8 cellular contexts compared by ENCODE assay signal in genomic region chr3:52062499-52062898, GRCh38. TPM values are rescaled to one million over a fixed set of nuclear protein-coding genes. Genes with fewer than 3 reads are reported as not detected.
DNase-seq lines count a peak whose midpoint lies in the region; ATAC-seq and TF ChIP-seq lines count a peak whose summit lies in the region.

No MANE protein-coding gene starts in this region.

- TF ChIP-seq CTCF in natural killer cell (IDR thresholded peaks at IDR 0.05) (no peak), PC-9 (conservative IDR thresholded peaks at IDR 0.05) (no peak), fibroblast of lung (conservative IDR thresholded peaks at IDR 0.05 in 1 of 2, IDR thresholded peaks at IDR 0.05 in 1 of 2; ENCODE audit: low read depth in 1 of 2, low read length in 2 of 2) (no peak), A673 (conservative IDR thresholded peaks at IDR 0.05; ENCODE audit: low read depth, low read length) (no peak)

- H3K9me3 ChIP-seq in PC-9 (ENCODE audit: insufficient read depth, low read depth) (no peaks in the 10 kb centered on the region), fibroblast of lung (ENCODE audit: control insufficient read depth, insufficient read depth, low read depth, low read length) (no peaks in the 10 kb centered on the region), aorta (ENCODE audit: control insufficient read depth, low read length) (no peaks in the 10 kb centered on the region), A673 (ENCODE audit: low read depth, low read length, poor library complexity, severe bottlenecking) (no peaks in the 10 kb centered on the region)

- H2AFZ ChIP-seq in PC-9 = no peak overlapping the region
- H2AFZ ChIP-seq in fibroblast of lung (ENCODE audit: low read length) = no peak overlapping the region

- WGBS in aorta, 2 donors = 73 to 75% methylated on average over 5 of the region's 5 CpGs

- H3K79me2 ChIP-seq in PC-9 (ENCODE audit: low read depth) = no peaks in the 10 kb centered on the region
- no peaks in the 10 kb centered on the region for H3K79me2 ChIP-seq in fibroblast of lung (ENCODE audit: control insufficient read depth, insufficient read depth, low read length)

- DNase-seq in natural killer cell (no peak), PC-9 (peak; percentile 81 to 84), fibroblast of lung (ENCODE audit: low read depth in 2 of 2) (peak; percentile 79 to 89), aorta (peak; percentile 79 to 85), DMS114 treated with DMSO at 0.1 percent for 48 hours (lab: John Stamatoyannopoulos, UW; ENCODE audit: unreplicated experiment) (no peak), A673 (ENCODE audit: low spot score) (no peak)
- no peak for DNase-seq in natural killer cell treated with Interleukin-12 subunit alpha and Interleukin-12 subunit beta and Interleukin-15 and Interleukin-18, amount 100 ng/mL, for 72 hours (ENCODE audit: low spot score)
- DNase-seq in activated CD8-positive, alpha-beta T cell treated with anti-CD3 and anti-CD28 coated beads, Interleukin-2, amount 10 ng/mL, durations not matched to agents 7 days and 5 days = no peak

- H3K9ac ChIP-seq in fibroblast of lung (ENCODE audit: insufficient read depth, low read length) = no peak overlapping the region

- H3K4me1 ChIP-seq in PC-9 (replicated peaks; ENCODE audit: insufficient read depth) (peaks cover 6% of the 10 kb centered on the region; the same call in 1 of the 2 replicates), fibroblast of lung (ENCODE audit: control insufficient read depth, extremely low read depth, insufficient read depth, low read length) (peaks cover 11% of the 10 kb centered on the region), aorta (ENCODE audit: control insufficient read depth in 1 of 2, insufficient read depth in 2 of 2, low read length in 2 of 2) (no peaks in the 10 kb centered on the region), A673 (ENCODE audit: insufficient read depth, low read length, poor library complexity, severe bottlenecking) (no peaks in the 10 kb centered on the region)

- no peak overlapping the region for H3K27ac Mint-ChIP-seq in natural killer cell
- H3K27ac Mint-ChIP-seq in natural killer cell treated with Interleukin-12 subunit alpha and Interleukin-12 subunit beta and Interleukin-15 and Interleukin-18, amount 100 ng/mL, for 72 hours = no peak overlapping the region
- no peak overlapping the region for H3K27ac Mint-ChIP-seq in activated CD8-positive, alpha-beta T cell treated with anti-CD3 and anti-CD28 coated beads, Interleukin-2, amount 10 ng/mL, durations not matched to agents 7 days and 5 days

- H3K36me3 Mint-ChIP-seq in natural killer cell = no peaks in the 10 kb centered on the region
- H3K36me3 Mint-ChIP-seq in natural killer cell treated with Interleukin-12 subunit alpha and Interleukin-12 subunit beta and Interleukin-15 and Interleukin-18, amount 100 ng/mL, for 72 hours = no peaks in the 10 kb centered on the region
- no peaks in the 10 kb centered on the region for H3K36me3 Mint-ChIP-seq in activated CD8-positive, alpha-beta T cell treated with anti-CD3 and anti-CD28 coated beads, Interleukin-2, amount 10 ng/mL, durations not matched to agents 7 days and 5 days (ENCODE audit: low read depth)

- H3K36me3 ChIP-seq in PC-9 (ENCODE audit: low read depth) = no peaks in the 10 kb centered on the region
- H3K36me3 ChIP-seq in fibroblast of lung (ENCODE audit: control insufficient read depth, insufficient read depth, low read length) = no peaks in the 10 kb centered on the region
- no peaks in the 10 kb centered on the region for H3K36me3 ChIP-seq in aorta (ENCODE audit: control insufficient read depth in 1 of 2, insufficient read depth in 2 of 2, low read length in 1 of 2)
- H3K36me3 ChIP-seq in A673 (ENCODE audit: insufficient read depth, low read length, poor library complexity, severe bottlenecking) = no peaks in the 10 kb centered on the region

- no peaks in the 10 kb centered on the region; the same call in 1 of the 2 replicates for H3F3A ChIP-seq in PC-9 (ENCODE audit: insufficient read depth, low read depth)

- H3K9me3 Mint-ChIP-seq in natural killer cell = no peaks in the 10 kb centered on the region
- no peaks in the 10 kb centered on the region for H3K9me3 Mint-ChIP-seq in natural killer cell treated with Interleukin-12 subunit alpha and Interleukin-12 subunit beta and Interleukin-15 and Interleukin-18, amount 100 ng/mL, for 72 hours
- H3K9me3 Mint-ChIP-seq in activated CD8-positive, alpha-beta T cell treated with anti-CD3 and anti-CD28 coated beads, Interleukin-2, amount 10 ng/mL, durations not matched to agents 7 days and 5 days (ENCODE audit: insufficient read depth) = no peaks in the 10 kb centered on the region

- intact Hi-C loops in natural killer cell (cut with micrococcal nuclease) = no loop called here
- intact Hi-C loops in PC-9 (cut with micrococcal nuclease; ENCODE audit: unreplicated experiment) = no loop called here
- intact Hi-C loops in aorta (cut with DNase I) = no loop called here
- intact Hi-C loops in A673 (cut with micrococcal nuclease; ENCODE audit: unreplicated experiment) = no loop called here

- CTCF ChIA-PET in PC-9 (lab: Charles Lee) (no interaction called here), A673 (lab: Charles Lee) (no interaction called here)
- CTCF ChIA-PET in activated CD8-positive, alpha-beta T cell treated with anti-CD3 and anti-CD28 coated beads, Interleukin-2, amount 10 ng/mL, durations not matched to agents 7 days and 5 days (lab: Charles Lee) = interaction anchor here (1.6 kb wide), 1 partner anchor 10 kb away, joined by 4 read pairs; no protein-coding TSS in a partner anchor

- BruUV-seq in PC-9 (replicated peaks; lab: Mats Ljungman, UMichigan) (no TSS peak), A673 (replicated peaks; lab: Mats Ljungman, UMichigan) (no TSS peak)

- POLR2A ChIA-PET in PC-9 (lab: Charles Lee; ENCODE audit: unreplicated experiment) = no interaction called here
- POLR2A ChIA-PET in activated CD8-positive, alpha-beta T cell treated with anti-CD3 and anti-CD28 coated beads, Interleukin-2, amount 10 ng/mL, durations not matched to agents 7 days and 5 days (lab: Charles Lee) = interaction anchor here (0.7 kb wide), 1 partner anchor 10 kb away, joined by 3 read pairs; no protein-coding TSS in a partner anchor
- POLR2A ChIA-PET in A673 (lab: Charles Lee; ENCODE audit: low non-redundant PET) = no interaction called here

- H3K9me2 ChIP-seq in PC-9 (ENCODE audit: insufficient read depth) = no peaks in the 10 kb centered on the region

- no peaks in the 10 kb centered on the region for H3K4me1 Mint-ChIP-seq in natural killer cell
- H3K4me1 Mint-ChIP-seq in natural killer cell treated with Interleukin-12 subunit alpha and Interleukin-12 subunit beta and Interleukin-15 and Interleukin-18, amount 100 ng/mL, for 72 hours (ENCODE audit: low read depth in 2 of 2) = peaks cover 0 to 3% of the 10 kb centered on the region in 2 donors
- peaks cover 9% of the 10 kb centered on the region for H3K4me1 Mint-ChIP-seq in activated CD8-positive, alpha-beta T cell treated with anti-CD3 and anti-CD28 coated beads, Interleukin-2, amount 10 ng/mL, durations not matched to agents 7 days and 5 days (ENCODE audit: low read depth)

- peaks cover 0 to 2% of the 10 kb centered on the region in 2 donors for H3K27me3 Mint-ChIP-seq in natural killer cell (ENCODE audit: low read depth in 2 of 2)
- H3K27me3 Mint-ChIP-seq in natural killer cell treated with Interleukin-12 subunit alpha and Interleukin-12 subunit beta and Interleukin-15 and Interleukin-18, amount 100 ng/mL, for 72 hours = no peaks in the 10 kb centered on the region
- H3K27me3 Mint-ChIP-seq in activated CD8-positive, alpha-beta T cell treated with anti-CD3 and anti-CD28 coated beads, Interleukin-2, amount 10 ng/mL, durations not matched to agents 7 days and 5 days (ENCODE audit: low read depth) = no peaks in the 10 kb centered on the region

- no peak overlapping the region for H3K4me3 Mint-ChIP-seq in natural killer cell
- H3K4me3 Mint-ChIP-seq in natural killer cell treated with Interleukin-12 subunit alpha and Interleukin-12 subunit beta and Interleukin-15 and Interleukin-18, amount 100 ng/mL, for 72 hours = no peak overlapping the region
- no peak overlapping the region for H3K4me3 Mint-ChIP-seq in activated CD8-positive, alpha-beta T cell treated with anti-CD3 and anti-CD28 coated beads, Interleukin-2, amount 10 ng/mL, durations not matched to agents 7 days and 5 days

- H3K4me2 ChIP-seq in PC-9 (no peak overlapping the region), fibroblast of lung (ENCODE audit: extremely low read depth, insufficient read depth, low read length) (no peak overlapping the region)

- H4K20me1 ChIP-seq in PC-9 (ENCODE audit: insufficient read depth) = no peaks in the 10 kb centered on the region
- H4K20me1 ChIP-seq in fibroblast of lung (ENCODE audit: control insufficient read depth, extremely low read depth, insufficient read depth, low read length) = no peaks in the 10 kb centered on the region

- H3K27ac ChIP-seq in PC-9 = no peak overlapping the region
- H3K27ac ChIP-seq in fibroblast of lung (ENCODE audit: insufficient read depth, low read length) = no peak overlapping the region
- no peak overlapping the region for H3K27ac ChIP-seq in aorta (ENCODE audit: low read depth in 1 of 2, low read length in 2 of 2)
- H3K27ac ChIP-seq in A673 (ENCODE audit: low read depth, low read length, poor library complexity, severe bottlenecking) = no peak overlapping the region

- H3K27me3 ChIP-seq in PC-9 (ENCODE audit: insufficient read depth, low read depth) (no peaks in the 10 kb centered on the region), fibroblast of lung (ENCODE audit: control insufficient read depth, insufficient read depth, low read length) (no peaks in the 10 kb centered on the region), aorta (ENCODE audit: control insufficient read depth in 1 of 2, insufficient read depth in 2 of 2, low read length in 1 of 2) (no peaks in the 10 kb centered on the region), A673 (replicated peaks; ENCODE audit: insufficient read depth, low read depth, low read length, poor library complexity) (no peaks in the 10 kb centered on the region)

- ATAC-seq in natural killer cell (peak in 2 of 3 donors; percentile 18 to 31), aorta (ENCODE audit: low FRiP score) (no peak)
- no peak for ATAC-seq in natural killer cell treated with Interleukin-12 subunit alpha and Interleukin-12 subunit beta and Interleukin-15 and Interleukin-18, amount 100 ng/mL, for 72 hours
- no peak for ATAC-seq in activated CD8-positive, alpha-beta T cell treated with anti-CD3 and anti-CD28 coated beads, Interleukin-2, amount 10 ng/mL, durations not matched to agents 7 days and 5 days

- H3K4me3 ChIP-seq in PC-9 = no peak overlapping the region
- no peak overlapping the region for H3K4me3 ChIP-seq in fibroblast of lung (replicated peaks in 1 of 4; ENCODE audit: control extremely low read depth in 1 of 4, insufficient read depth in 1 of 4, low read depth in 3 of 4, low read length in 4 of 4)
- H3K4me3 ChIP-seq in aorta (ENCODE audit: low read length in 2 of 2) = no peak overlapping the region
- H3K4me3 ChIP-seq in A673 (ENCODE audit: low read depth, low read length, poor library complexity, severe bottlenecking) = no peak overlapping the region

RNA-seq across cellular contexts. Expression of gene DUSP7, which starts 6.1 kb away (rescaled TPM):
- 10 to 100 TPM in 2 of 3 donors, 1 to 10 TPM in 1; 8.7 to 17.4 (median 11.6) TPM for total RNA-seq in natural killer cell
- total RNA-seq in natural killer cell treated with Interleukin-12 subunit alpha and Interleukin-12 subunit beta and Interleukin-15 and Interleukin-18, amount 100 ng/mL, for 72 hours = 10 to 100 TPM; 19.4 to 31.0 TPM
- 9.4 and 9.5 TPM in 2 replicates for total RNA-seq in PC-9 (2021)
- total RNA-seq in fibroblast of lung = 5.4 and 5.6 TPM in 2 replicates
- 23.7 and 26.5 TPM in 2 replicates for polyA plus RNA-seq in fibroblast of lung
- polyA plus RNA-seq in fibroblast of lung (2012) = 15.2 and 16.3 TPM in 2 replicates
- polyA minus RNA-seq in fibroblast of lung (ENCODE audit: low replicate concordance) = 58.6 and 71.0 TPM in 2 replicates
- 10 to 100 TPM; 36.8 to 54.1 TPM for total RNA-seq in aorta
- polyA plus RNA-seq in aorta = 10 to 100 TPM in 1 of 2 donors, 1 to 10 TPM in 1; 8.8 to 14.4 TPM
- 10 to 100 TPM; 37.4 to 39.1 TPM for total RNA-seq in activated CD8-positive, alpha-beta T cell treated with anti-CD3 and anti-CD28 coated beads, Interleukin-2, amount 10 ng/mL, durations not matched to agents 7 days and 5 days
- 17.2 and 20.1 TPM in 2 replicates for total RNA-seq in A673 (2021)

Comparison
In these comparisons a context has a peak if more than half of its experiments do, and no peak if none do; other contexts are left out.
1. ATAC-seq: peak in natural killer cell (2 of 3); none in natural killer cell treated with Interleukin-12 subunit alpha and Interleukin-12 subunit beta and Interleukin-15 and Interleukin-18, amount 100 ng/mL, for 72 hours (0 of 2), aorta (single experiment) and activated CD8-positive, alpha-beta T cell treated with anti-CD3 and anti-CD28 coated beads, Interleukin-2, amount 10 ng/mL, durations not matched to agents 7 days and 5 days (single experiment).
2. DNase-seq: peak in PC-9 (2 of 2), fibroblast of lung (2 of 2) and aorta (2 of 2); none in natural killer cell (single experiment), natural killer cell treated with Interleukin-12 subunit alpha and Interleukin-12 subunit beta and Interleukin-15 and Interleukin-18, amount 100 ng/mL, for 72 hours (single experiment), activated CD8-positive, alpha-beta T cell treated with anti-CD3 and anti-CD28 coated beads, Interleukin-2, amount 10 ng/mL, durations not matched to agents 7 days and 5 days (single experiment), DMS114 treated with DMSO at 0.1 percent for 48 hours (single experiment) and A673 (single experiment).